1 cellular context compared by ENCODE assay signal in the genomic region with DNA sequence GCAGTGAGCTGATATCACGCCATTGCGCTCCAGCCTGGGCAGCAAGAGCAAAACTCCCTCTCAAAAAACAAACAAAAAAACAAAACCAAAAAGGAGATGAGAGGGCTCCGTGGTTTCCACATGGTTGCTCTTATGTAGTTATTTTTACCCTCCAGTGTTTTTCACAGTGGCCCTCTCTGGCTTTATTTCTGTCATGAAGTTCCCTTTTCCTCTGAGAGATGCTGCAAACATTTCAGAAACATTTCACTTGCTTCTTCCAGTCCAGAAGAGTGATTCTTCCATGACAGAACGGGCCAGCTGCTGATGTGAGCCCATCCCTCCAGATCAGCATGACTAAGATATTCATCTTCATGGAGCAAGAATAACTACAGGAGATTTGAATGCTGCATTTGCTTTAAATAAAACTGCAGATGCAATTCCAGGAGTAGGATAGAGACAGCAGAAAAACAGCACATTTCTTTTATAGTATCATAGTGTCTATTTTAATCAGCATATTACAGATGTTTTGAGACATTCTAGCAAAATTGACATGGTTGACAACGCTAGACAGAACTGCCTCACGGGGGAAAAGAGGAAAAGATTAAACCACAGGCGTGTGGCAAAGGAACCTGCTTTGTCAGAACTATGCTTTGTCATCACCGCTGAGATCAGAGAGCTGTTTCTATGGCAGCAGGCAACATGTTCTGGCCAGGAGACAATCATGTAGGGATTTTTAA.
TF ChIP-seq lines count a peak whose summit lies in the region.

No MANE protein-coding gene starts in this region.

TF ChIP-seq in GM23338, 12 proteins besides CTCF, POLR2A, EP300 and RAD21 (continued from another document):
- no peak for TF ChIP-seq ZNF462 (CRISPR knock-in tag; IDR thresholded peaks at IDR 0.05)
- no peak for TF ChIP-seq CREB1 (CRISPR knock-in tag; IDR thresholded peaks at IDR 0.05; ENCODE audit: low read depth)
- TF ChIP-seq ZNF114 (CRISPR knock-in tag; IDR thresholded peaks at IDR 0.05), result no peak
- TF ChIP-seq STAT1 (IDR thresholded peaks at IDR 0.05; ENCODE audit: unreplicated experiment), result no peak
- TF ChIP-seq NANOG (IDR thresholded peaks at IDR 0.05; ENCODE audit: borderline replicate concordance), result no peak
TF ChIP-seq in GM23338: peak in this region for 0.
